1 cellular context compared by ENCODE assay signal in the genomic region with DNA sequence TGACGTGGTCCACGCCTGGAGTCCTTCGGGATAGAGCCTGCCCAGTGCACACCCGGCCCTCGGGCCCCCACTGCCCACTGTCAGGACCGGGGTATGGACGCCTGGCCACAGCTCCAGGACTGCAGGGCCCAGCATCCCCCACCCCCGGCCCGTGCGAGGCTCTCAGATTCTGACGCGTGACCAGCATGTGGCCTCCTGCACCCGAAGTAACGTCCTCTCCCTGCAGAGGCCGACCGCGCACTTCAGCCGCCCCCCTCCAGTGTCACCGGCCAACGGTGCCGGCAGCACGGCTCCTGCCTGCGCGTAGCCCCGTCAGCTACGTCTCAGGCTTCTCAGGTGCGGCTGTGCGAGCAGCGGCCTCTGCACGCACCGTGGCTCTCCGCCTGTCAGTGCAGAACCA.
TF ChIP-seq lines count a peak whose summit lies in the region.

No MANE protein-coding gene starts in this region.

TF ChIP-seq in WTC11, 78 proteins besides CTCF, POLR2A, EP300 and RAD21 (continued from another document):
- no peak for TF ChIP-seq ZNF219 (CRISPR knock-in tag; IDR thresholded peaks at IDR 0.05; ENCODE audit: borderline replicate concordance)
- TF ChIP-seq CREM (CRISPR knock-in tag; IDR thresholded peaks at IDR 0.05): no peak
- no peak for TF ChIP-seq CBFB (CRISPR knock-in tag; IDR thresholded peaks at IDR 0.05; ENCODE audit: low read depth)
- TF ChIP-seq, protein P1, sequence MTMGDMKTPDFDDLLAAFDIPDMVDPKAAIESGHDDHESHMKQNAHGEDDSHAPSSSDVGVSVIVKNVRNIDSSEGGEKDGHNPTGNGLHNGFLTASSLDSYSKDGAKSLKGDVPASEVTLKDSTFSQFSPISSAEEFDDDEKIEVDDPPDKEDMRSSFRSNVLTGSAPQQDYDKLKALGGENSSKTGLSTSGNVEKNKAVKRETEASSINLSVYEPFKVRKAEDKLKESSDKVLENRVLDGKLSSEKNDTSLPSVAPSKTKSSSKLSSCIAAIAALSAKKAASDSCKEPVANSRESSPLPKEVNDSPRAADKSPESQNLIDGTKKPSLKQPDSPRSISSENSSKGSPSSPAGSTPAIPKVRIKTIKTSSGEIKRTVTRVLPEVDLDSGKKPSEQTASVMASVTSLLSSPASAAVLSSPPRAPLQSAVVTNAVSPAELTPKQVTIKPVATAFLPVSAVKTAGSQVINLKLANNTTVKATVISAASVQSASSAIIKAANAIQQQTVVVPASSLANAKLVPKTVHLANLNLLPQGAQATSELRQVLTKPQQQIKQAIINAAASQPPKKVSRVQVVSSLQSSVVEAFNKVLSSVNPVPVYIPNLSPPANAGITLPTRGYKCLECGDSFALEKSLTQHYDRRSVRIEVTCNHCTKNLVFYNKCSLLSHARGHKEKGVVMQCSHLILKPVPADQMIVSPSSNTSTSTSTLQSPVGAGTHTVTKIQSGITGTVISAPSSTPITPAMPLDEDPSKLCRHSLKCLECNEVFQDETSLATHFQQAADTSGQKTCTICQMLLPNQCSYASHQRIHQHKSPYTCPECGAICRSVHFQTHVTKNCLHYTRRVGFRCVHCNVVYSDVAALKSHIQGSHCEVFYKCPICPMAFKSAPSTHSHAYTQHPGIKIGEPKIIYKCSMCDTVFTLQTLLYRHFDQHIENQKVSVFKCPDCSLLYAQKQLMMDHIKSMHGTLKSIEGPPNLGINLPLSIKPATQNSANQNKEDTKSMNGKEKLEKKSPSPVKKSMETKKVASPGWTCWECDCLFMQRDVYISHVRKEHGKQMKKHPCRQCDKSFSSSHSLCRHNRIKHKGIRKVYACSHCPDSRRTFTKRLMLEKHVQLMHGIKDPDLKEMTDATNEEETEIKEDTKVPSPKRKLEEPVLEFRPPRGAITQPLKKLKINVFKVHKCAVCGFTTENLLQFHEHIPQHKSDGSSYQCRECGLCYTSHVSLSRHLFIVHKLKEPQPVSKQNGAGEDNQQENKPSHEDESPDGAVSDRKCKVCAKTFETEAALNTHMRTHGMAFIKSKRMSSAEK (CRISPR knock-in tag; IDR thresholded peaks at IDR 0.05; ENCODE audit: borderline replicate concordance): no peak
- no peak for TF ChIP-seq NFATC4 (CRISPR knock-in tag; IDR thresholded peaks at IDR 0.05)
- TF ChIP-seq ELF4 (CRISPR knock-in tag; IDR thresholded peaks at IDR 0.05; ENCODE audit: low read depth): no peak
- TF ChIP-seq ZBTB21 (CRISPR knock-in tag; IDR thresholded peaks at IDR 0.05; ENCODE audit: borderline replicate concordance): no peak
